ENCODE assay signal across 8 cellular contexts in the genomic region with DNA sequence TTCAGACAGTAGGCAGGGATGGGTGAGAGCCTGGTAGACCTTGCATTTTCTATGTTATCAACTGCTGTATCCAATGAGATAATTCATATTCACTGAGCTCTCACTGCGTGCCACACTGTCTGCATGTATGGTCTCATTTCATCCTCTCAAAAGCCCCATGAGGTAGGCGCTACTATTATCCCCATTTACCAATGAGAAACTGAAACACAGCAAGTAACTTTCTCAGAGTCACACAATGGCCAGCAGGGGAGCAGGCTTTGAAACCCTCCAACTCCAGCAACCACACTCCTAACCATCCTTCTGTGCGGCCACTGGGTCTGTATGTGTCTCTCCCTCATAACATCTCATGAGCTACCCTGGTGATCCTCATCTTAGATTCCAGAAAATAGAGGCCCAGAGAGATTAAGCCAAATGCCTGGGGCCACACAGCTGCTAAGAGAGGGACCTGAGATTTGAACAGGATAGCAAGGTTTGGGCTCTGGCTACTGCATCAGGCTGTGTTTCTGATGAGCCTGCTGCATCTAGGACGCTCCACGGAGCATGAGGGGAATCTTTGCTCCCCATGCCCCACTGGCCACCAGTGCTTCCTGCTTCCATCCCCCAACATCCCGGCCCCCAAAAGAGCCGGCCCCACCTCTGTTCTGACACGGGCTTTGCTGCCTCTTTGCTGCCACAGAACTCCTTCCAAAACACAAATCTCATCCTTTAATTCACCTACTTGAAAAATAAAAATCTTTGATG. TPM values are rescaled to one million over a fixed set of nuclear protein-coding genes. Genes with fewer than 3 reads are reported as not detected.
DNase-seq lines count a peak whose midpoint lies in the region; ATAC-seq and TF ChIP-seq lines count a peak whose summit lies in the region.

No MANE protein-coding gene starts in this region.

- no peak for TF ChIP-seq RAD21 in SK-N-SH (IDR thresholded peaks at IDR 0.05; ENCODE audit: low read length)

- H4K20me1 ChIP-seq in SK-N-SH (ENCODE audit: insufficient read depth) = no peaks in the 10 kb centered on the region

- H3K79me2 ChIP-seq in SK-N-SH (ENCODE audit: insufficient read depth) = no peaks in the 10 kb centered on the region

- intact Hi-C loops in mucosa of descending colon (cut with DNase I, micrococcal nuclease) = no loop called here

- POLR2A ChIA-PET in SK-N-SH (lab: Yijun Ruan, JAX) = no interaction called here

- H3K9me3 Mint-ChIP-seq in activated T-cell treated with anti-CD3 and anti-CD28 coated beads, Interleukin-2, amount 50 U/mL, for 4 hours = no peaks in the 10 kb centered on the region

- no peak for TF ChIP-seq EP300 in SK-N-SH (IDR thresholded peaks at IDR 0.05; ENCODE audit: borderline replicate concordance in 1 of 2, low read depth in 1 of 2, low read length in 1 of 2)

- no peak overlapping the region for H3K27ac ChIP-seq in SK-N-SH (ENCODE audit: low read depth in 2 of 2, low read length in 1 of 2)

- peaks cover 88% of the 10 kb centered on the region for H3K4me1 Mint-ChIP-seq in activated T-cell treated with anti-CD3 and anti-CD28 coated beads, Interleukin-2, amount 50 U/mL, for 4 hours (ENCODE audit: low read depth)

- no peaks in the 10 kb centered on the region for H3K27me3 Mint-ChIP-seq in activated T-cell treated with anti-CD3 and anti-CD28 coated beads, Interleukin-2, amount 50 U/mL, for 4 hours (ENCODE audit: low read depth)

- no peaks in the 10 kb centered on the region for H3K4me1 ChIP-seq in mucosa of descending colon (ENCODE audit: low read depth)
- H3K4me1 ChIP-seq in SK-N-SH (ENCODE audit: control insufficient read depth in 1 of 2, insufficient read depth in 2 of 2, low read depth in 1 of 2, low read length in 1 of 2) = peaks cover 0 to 36% of the 10 kb centered on the region in 2 experiments; a peak in 2 of 4 replicates

- H3K9me3 ChIP-seq in mucosa of descending colon (no peaks in the 10 kb centered on the region), SK-N-SH (0 out of 2 replicates have a peak, but pooled peaks cover 2% of the 10 kb centered on the region)

- CTCF ChIA-PET in SK-N-SH (lab: Yijun Ruan, JAX) = interaction anchor here (1.1 to 16.9 kb wide), 13 partner anchors 8 to 260 kb away, joined by 3 to 381 read pairs (median 34); a partner anchor contains a TSS

- H3K36me3 ChIP-seq in mucosa of descending colon (ENCODE audit: low read depth) (no peaks in the 10 kb centered on the region), SK-N-SH (replicated peaks in 1 of 2; ENCODE audit: control insufficient read depth in 1 of 2, insufficient read depth in 2 of 2, low read length in 1 of 2) (no peaks in the 10 kb centered on the region)

- H3K27me3 ChIP-seq in SK-N-SH (ENCODE audit: insufficient read depth) = peaks cover 11% of the 10 kb centered on the region; the same call in 1 of the 2 replicates

- peak; percentile 43 for DNase-seq in activated T-cell treated with anti-CD3 and anti-CD28 coated beads, Interleukin-2, amount 50 U/mL, for 4 hours
- DNase-seq in mucosa of descending colon = no peak
- no peak for DNase-seq in SK-N-SH

- H2AFZ ChIP-seq in SK-N-SH (ENCODE audit: low read depth) = no peak overlapping the region

- no peak overlapping the region for H3K4me2 ChIP-seq in SK-N-SH

- H3K9ac ChIP-seq in SK-N-SH = no peak overlapping the region

- WGBS in SK-N-SH (ENCODE audit: low lambda C conversion rate) = 82% methylated on average over 8 of the region's 8 CpGs

- H3K9me2 ChIP-seq in SK-N-SH = no peaks in the 10 kb centered on the region

- ATAC-seq in HG03196 (IDR thresholded peaks at IDR 0.05; ENCODE audit: unreplicated experiment) = peak; percentile 30
- peak; percentile 41 to 47 for ATAC-seq in activated T-cell treated with anti-CD3 and anti-CD28 coated beads, Interleukin-2, amount 50 U/mL, for 4 hours
- peak; percentile 4 for ATAC-seq in mucosa of descending colon
- ATAC-seq in GM18873 (IDR thresholded peaks at IDR 0.05; ENCODE audit: low FRiP score, unreplicated experiment) = no peak
- no peak for ATAC-seq in GM18520 (IDR thresholded peaks at IDR 0.05; ENCODE audit: unreplicated experiment)
- no peak for ATAC-seq in HG02623 (IDR thresholded peaks at IDR 0.05; ENCODE audit: unreplicated experiment)

- no peaks in the 10 kb centered on the region for H3F3A ChIP-seq in SK-N-SH (replicated peaks; ENCODE audit: insufficient read depth)

- peaks cover 51% of the 10 kb centered on the region for H3K36me3 Mint-ChIP-seq in activated T-cell treated with anti-CD3 and anti-CD28 coated beads, Interleukin-2, amount 50 U/mL, for 4 hours (ENCODE audit: insufficient read depth)

- H3K4me3 ChIP-seq in mucosa of descending colon (no peak overlapping the region), SK-N-SH (ENCODE audit: low read depth in 2 of 2, low read length in 1 of 2) (no peak overlapping the region)

- H3K4me3 Mint-ChIP-seq in activated T-cell treated with anti-CD3 and anti-CD28 coated beads, Interleukin-2, amount 50 U/mL, for 4 hours = peak overlapping the region; percentile 97

- TF ChIP-seq CTCF in GM12873 (IDR thresholded peaks at IDR 0.05; ENCODE audit: insufficient read depth, low read depth, low read length, missing control alignments) = peak; percentile 76
- TF ChIP-seq CTCF in mucosa of descending colon (IDR thresholded peaks at IDR 0.05) = no peak
- no peak for TF ChIP-seq CTCF in SK-N-SH (IDR thresholded peaks at IDR 0.05)

TF ChIP-seq in SK-N-SH, 30 proteins besides CTCF, POLR2A, EP300 and RAD21 (continues in another document):
- TF ChIP-seq ELF1 (IDR thresholded peaks at IDR 0.05) = no peak
- TF ChIP-seq POLR2AphosphoS5 (IDR thresholded peaks at IDR 0.05; ENCODE audit: low read depth, low read length) = no peak
- no peak for TF ChIP-seq CHD2 (IDR thresholded peaks at IDR 0.05; ENCODE audit: low read length, partially characterized antibody)
- TF ChIP-seq YY1 (IDR thresholded peaks at IDR 0.05; ENCODE audit: low read depth) = no peak
- TF ChIP-seq TAF1 (IDR thresholded peaks at IDR 0.05; ENCODE audit: borderline replicate concordance, low read depth, low read length) = no peak
- TF ChIP-seq, protein P1, sequence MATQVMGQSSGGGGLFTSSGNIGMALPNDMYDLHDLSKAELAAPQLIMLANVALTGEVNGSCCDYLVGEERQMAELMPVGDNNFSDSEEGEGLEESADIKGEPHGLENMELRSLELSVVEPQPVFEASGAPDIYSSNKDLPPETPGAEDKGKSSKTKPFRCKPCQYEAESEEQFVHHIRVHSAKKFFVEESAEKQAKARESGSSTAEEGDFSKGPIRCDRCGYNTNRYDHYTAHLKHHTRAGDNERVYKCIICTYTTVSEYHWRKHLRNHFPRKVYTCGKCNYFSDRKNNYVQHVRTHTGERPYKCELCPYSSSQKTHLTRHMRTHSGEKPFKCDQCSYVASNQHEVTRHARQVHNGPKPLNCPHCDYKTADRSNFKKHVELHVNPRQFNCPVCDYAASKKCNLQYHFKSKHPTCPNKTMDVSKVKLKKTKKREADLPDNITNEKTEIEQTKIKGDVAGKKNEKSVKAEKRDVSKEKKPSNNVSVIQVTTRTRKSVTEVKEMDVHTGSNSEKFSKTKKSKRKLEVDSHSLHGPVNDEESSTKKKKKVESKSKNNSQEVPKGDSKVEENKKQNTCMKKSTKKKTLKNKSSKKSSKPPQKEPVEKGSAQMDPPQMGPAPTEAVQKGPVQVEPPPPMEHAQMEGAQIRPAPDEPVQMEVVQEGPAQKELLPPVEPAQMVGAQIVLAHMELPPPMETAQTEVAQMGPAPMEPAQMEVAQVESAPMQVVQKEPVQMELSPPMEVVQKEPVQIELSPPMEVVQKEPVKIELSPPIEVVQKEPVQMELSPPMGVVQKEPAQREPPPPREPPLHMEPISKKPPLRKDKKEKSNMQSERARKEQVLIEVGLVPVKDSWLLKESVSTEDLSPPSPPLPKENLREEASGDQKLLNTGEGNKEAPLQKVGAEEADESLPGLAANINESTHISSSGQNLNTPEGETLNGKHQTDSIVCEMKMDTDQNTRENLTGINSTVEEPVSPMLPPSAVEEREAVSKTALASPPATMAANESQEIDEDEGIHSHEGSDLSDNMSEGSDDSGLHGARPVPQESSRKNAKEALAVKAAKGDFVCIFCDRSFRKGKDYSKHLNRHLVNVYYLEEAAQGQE (IDR thresholded peaks at IDR 0.05; ENCODE audit: low read depth, low read length) = no peak
- no peak for TF ChIP-seq RCOR1 (IDR thresholded peaks at IDR 0.05; ENCODE audit: low read length)
- TF ChIP-seq, protein P2, sequence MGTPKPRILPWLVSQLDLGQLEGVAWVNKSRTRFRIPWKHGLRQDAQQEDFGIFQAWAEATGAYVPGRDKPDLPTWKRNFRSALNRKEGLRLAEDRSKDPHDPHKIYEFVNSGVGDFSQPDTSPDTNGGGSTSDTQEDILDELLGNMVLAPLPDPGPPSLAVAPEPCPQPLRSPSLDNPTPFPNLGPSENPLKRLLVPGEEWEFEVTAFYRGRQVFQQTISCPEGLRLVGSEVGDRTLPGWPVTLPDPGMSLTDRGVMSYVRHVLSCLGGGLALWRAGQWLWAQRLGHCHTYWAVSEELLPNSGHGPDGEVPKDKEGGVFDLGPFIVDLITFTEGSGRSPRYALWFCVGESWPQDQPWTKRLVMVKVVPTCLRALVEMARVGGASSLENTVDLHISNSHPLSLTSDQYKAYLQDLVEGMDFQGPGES (IDR thresholded peaks at IDR 0.05; ENCODE audit: low read depth, low read length) = no peak
- TF ChIP-seq, protein P3, sequence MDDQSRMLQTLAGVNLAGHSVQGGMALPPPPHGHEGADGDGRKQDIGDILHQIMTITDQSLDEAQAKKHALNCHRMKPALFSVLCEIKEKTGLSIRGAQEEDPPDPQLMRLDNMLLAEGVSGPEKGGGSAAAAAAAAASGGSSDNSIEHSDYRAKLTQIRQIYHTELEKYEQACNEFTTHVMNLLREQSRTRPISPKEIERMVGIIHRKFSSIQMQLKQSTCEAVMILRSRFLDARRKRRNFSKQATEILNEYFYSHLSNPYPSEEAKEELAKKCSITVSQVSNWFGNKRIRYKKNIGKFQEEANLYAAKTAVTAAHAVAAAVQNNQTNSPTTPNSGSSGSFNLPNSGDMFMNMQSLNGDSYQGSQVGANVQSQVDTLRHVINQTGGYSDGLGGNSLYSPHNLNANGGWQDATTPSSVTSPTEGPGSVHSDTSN (IDR thresholded peaks at IDR 0.05) = no peak
- TF ChIP-seq RFX5 (IDR thresholded peaks at IDR 0.05; ENCODE audit: low read length) = no peak

RNA-seq across cellular contexts. Expression of a gene that starts 3.2 kb away (rescaled TPM):
- total RNA-seq in activated T-cell treated with anti-CD3 and anti-CD28 coated beads, Interleukin-2, amount 50 U/mL, for 4 hours = 100 to 1,000 TPM in 2 of 3 donors, 10 to 100 TPM in 1; 77.3 to 109 (median 108) TPM
- total RNA-seq in mucosa of descending colon = 1 to 10 TPM in 1 of 3 donors, under 1 TPM in 2; 0.44 to 3.2 (median 0.87) TPM
- polyA plus RNA-seq in SK-N-SH (2012; rRNA removed) = not detected in 2 replicates
- 0.03 and 0.05 TPM in 2 replicates for polyA plus RNA-seq in SK-N-SH (2012; cell fraction: cytosol; rRNA removed)
- polyA plus RNA-seq in SK-N-SH (2012; cell fraction: nucleus; rRNA removed) = 0.02 TPM in 1 of 2 replicates, not detected in the other

Comparison
In these comparisons a context has a peak if more than half of its experiments do, and no peak if none do; other contexts are left out.
1. ATAC-seq: peak in HG03196 (single experiment), activated T-cell treated with anti-CD3 and anti-CD28 coated beads, Interleukin-2, amount 50 U/mL, for 4 hours (2 of 2) and mucosa of descending colon (single experiment); none in GM18873 (single experiment), GM18520 (single experiment) and HG02623 (single experiment).
2. RNA of a gene that starts 3.2 kb away (total RNA-seq): 77.3 to 109 TPM in activated T-cell treated with anti-CD3 and anti-CD28 coated beads, Interleukin-2, amount 50 U/mL, for 4 hours; 0.44 to 3.2 TPM in mucosa of descending colon; every median in the first group is over 10 times any median in the second.